ENCODE assay signal across 9 cellular contexts in the genomic region with DNA sequence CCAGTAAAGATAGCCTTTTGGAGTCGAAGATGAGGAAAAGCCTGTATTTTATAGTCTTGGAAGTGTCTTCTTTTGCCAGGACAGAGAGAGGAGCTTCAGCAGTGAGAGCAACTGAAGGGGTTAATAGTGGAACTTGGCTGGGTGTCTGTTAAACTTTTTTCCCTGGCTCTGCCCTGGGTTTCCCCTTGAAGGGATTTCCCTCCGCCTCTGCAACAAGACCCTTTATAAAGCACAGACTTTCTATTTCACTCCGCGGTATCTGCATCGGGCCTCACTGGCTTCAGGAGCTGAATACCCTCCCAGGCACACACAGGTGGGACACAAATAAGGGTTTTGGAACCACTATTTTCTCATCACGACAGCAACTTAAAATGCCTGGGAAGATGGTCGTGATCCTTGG. TPM values are rescaled to one million over a fixed set of nuclear protein-coding genes. Genes with fewer than 3 reads are reported as not detected.
DNase-seq lines count a peak whose midpoint lies in the region; ATAC-seq, FAIRE-seq and TF ChIP-seq lines count a peak whose summit lies in the region.
"Had no signal": no experiment of that assay in that cellular context is flagged by ENCODE, and none has a peak within 500 bp of the region (broad histone marks: within the 10 kb centered on the region; RNA-seq: fewer than 3 reads in every experiment).

Gene VCAM1, plus strand, starts transcription at position 253 of the 400 bp plus-strand sequence. Its CDS starts 119 bp downstream, at position 372.

- no peak within 1 kb of the TSS for H3K27ac Mint-ChIP-seq in MCF 10A (ENCODE audit: low read depth, unreplicated experiment)

- no peak within 1 kb of the TSS for H3K4me3 Mint-ChIP-seq in MCF 10A (ENCODE audit: unreplicated experiment)

- peak within 1 kb of the TSS; percentile 56 for H2AFZ ChIP-seq in mammary epithelial cell (ENCODE audit: low read depth, low read length)

- H3K9ac ChIP-seq in mammary epithelial cell (ENCODE audit: insufficient read depth, low read length): no peak within 1 kb of the TSS

- no peaks in the 10 kb centered on the region for H4K20me1 ChIP-seq in mammary epithelial cell (ENCODE audit: insufficient read depth, low read length)

- no peak within 1 kb of the TSS for H3K4me2 ChIP-seq in mammary epithelial cell (ENCODE audit: insufficient read depth, low read depth, low read length)
- H3K4me2 ChIP-seq: A549 had no signal

- no peaks in the 10 kb centered on the region for H3K36me3 ChIP-seq in breast epithelium
- H3K36me3 ChIP-seq in mammary epithelial cell (ENCODE audit: insufficient read depth, low read length): no peaks in the 10 kb centered on the region
- no peaks in the 10 kb centered on the region for H3K36me3 ChIP-seq in aorta (ENCODE audit: control insufficient read depth in 1 of 2, insufficient read depth in 2 of 2, low read length in 1 of 2)

- CTCF ChIA-PET in MCF 10A (lab: Yijun Ruan, JAX): no interaction called here
- CTCF ChIA-PET in mammary epithelial cell (lab: Charles Lee; ENCODE audit: low non-redundant PET): no interaction called here

- no peak for ATAC-seq in aorta (ENCODE audit: low FRiP score)
- ATAC-seq: A549 had no signal

- no peaks in the 10 kb centered on the region for H3K9me3 ChIP-seq in breast epithelium
- no peaks in the 10 kb centered on the region for H3K9me3 ChIP-seq in mammary epithelial cell (replicated peaks; ENCODE audit: insufficient read depth, low read length)
- H3K9me3 ChIP-seq in aorta (ENCODE audit: control insufficient read depth, low read length): no peaks in the 10 kb centered on the region
- H3K9me3 ChIP-seq: A549 had no signal

- TF ChIP-seq POLR2A in breast epithelium (IDR thresholded peaks at IDR 0.05) (no peak), GM12891 (IDR thresholded peaks at IDR 0.05; ENCODE audit: low read depth, low read length) (no peak)

- in situ Hi-C loops in mammary epithelial cell (cut with MboI; ENCODE audit: low sequenced_read_pairs in 2 of 2): no loop called here

- peaks cover 0 to 4% of the 10 kb centered on the region in 2 donors for H3K4me1 ChIP-seq in breast epithelium
- peaks cover 7% of the 10 kb centered on the region for H3K4me1 ChIP-seq in mammary epithelial cell (ENCODE audit: insufficient read depth, low read length)
- H3K4me1 ChIP-seq in aorta (ENCODE audit: control insufficient read depth in 1 of 2, insufficient read depth in 2 of 2, low read length in 2 of 2): peaks cover 1 to 5% of the 10 kb centered on the region in 2 donors

- peaks cover 8% of the 10 kb centered on the region for H3K4me1 Mint-ChIP-seq in MCF 10A (ENCODE audit: insufficient read depth, unreplicated experiment)

- TF ChIP-seq CTCF in breast epithelium (IDR thresholded peaks at IDR 0.05) (no peak), MCF 10A (IDR thresholded peaks at IDR 0.05; ENCODE audit: unreplicated experiment) (no peak), mammary epithelial cell (conservative IDR thresholded peaks at IDR 0.05 in 1 of 2, IDR thresholded peaks at IDR 0.05 in 1 of 2; ENCODE audit: extremely low read depth in 1 of 2, insufficient read depth in 1 of 2, low read depth in 1 of 2, low read length in 2 of 2) (no peak)

- POLR2A ChIA-PET in MCF 10A (lab: Yijun Ruan, JAX): no interaction called here

- H3K4me3 ChIP-seq in breast epithelium: peak within 1 kb of the TSS; percentile 19 to 52 (median 23)
- no peak within 1 kb of the TSS for H3K4me3 ChIP-seq in mammary epithelial cell (replicated peaks in 1 of 3; ENCODE audit: insufficient read depth in 1 of 3, low read depth in 2 of 3, low read length in 3 of 3)
- peak within 1 kb of the TSS; percentile 20 to 59 for H3K4me3 ChIP-seq in aorta (ENCODE audit: low read length in 2 of 2)
- H3K4me3 ChIP-seq: A549 had no signal

- H3K27me3 Mint-ChIP-seq in MCF 10A (ENCODE audit: insufficient read depth, unreplicated experiment): peaks cover under 1% of the 10 kb centered on the region

- 5% methylated on average over 6 of the region's 7 CpGs for WGBS in mammary epithelial cell (ENCODE audit: low coverage, missing lambda C conversion rate)
- 14 to 17% methylated on average over 7 of the region's 7 CpGs for WGBS in aorta, 2 donors

- H3K9me3 Mint-ChIP-seq in MCF 10A (ENCODE audit: unreplicated experiment): no peaks in the 10 kb centered on the region

- intact Hi-C loops in breast epithelium (cut with DNase I; ENCODE audit: low total_unique reads) (no loop called here), MCF 10A (cut with micrococcal nuclease) (no loop called here), mammary epithelial cell (cut with micrococcal nuclease) (no loop called here), aorta (cut with DNase I) (no loop called here)

- H3K27ac ChIP-seq in breast epithelium (peak within 1 kb of the TSS in 1 of 2 donors; percentile 59), mammary epithelial cell (ENCODE audit: insufficient read depth, low read depth, low read length) (no peak within 1 kb of the TSS), aorta (ENCODE audit: low read depth in 1 of 2, low read length in 2 of 2) (no peak within 1 kb of the TSS)
- H3K27ac ChIP-seq: A549 had no signal

- DNase-seq in breast epithelium (ENCODE audit: low spot score in 2 of 2): no peak
- DNase-seq in MCF 10A (ENCODE audit: unreplicated experiment): no peak
- DNase-seq in mammary epithelial cell: no peak
- no peak for DNase-seq in mesenteric fat pad (ENCODE audit: low spot score)
- no peak for DNase-seq in aorta
- no peak for DNase-seq in KG1 (lab: John Stamatoyannopoulos, UW)
- no peak for DNase-seq in GM12891 (ENCODE audit: insufficient read length, low spot score)
- no peak for DNase-seq in NCI-H748 treated with DMSO at 0.1 percent for 48 hours (lab: John Stamatoyannopoulos, UW)

- no peak for FAIRE-seq in GM12891 (lab: Jason Lieb, UNC)
- FAIRE-seq: A549 had no signal

- dilution Hi-C loops in mammary epithelial cell (cut with HindIII; ENCODE audit: low sequenced_read_pairs): no loop called here

- BruUV-seq in MCF 10A (replicated peaks; lab: Mats Ljungman, UMichigan) (no TSS peak), mammary epithelial cell (replicated peaks; lab: Mats Ljungman, UMichigan) (no TSS peak)

- H3K79me2 ChIP-seq in mammary epithelial cell (ENCODE audit: insufficient read depth, low read length): no peaks in the 10 kb centered on the region

- H3K36me3 Mint-ChIP-seq in MCF 10A (ENCODE audit: insufficient read depth, unreplicated experiment): no peaks in the 10 kb centered on the region

- no peaks in the 10 kb centered on the region for H3K27me3 ChIP-seq in breast epithelium
- no peaks in the 10 kb centered on the region for H3K27me3 ChIP-seq in mammary epithelial cell (ENCODE audit: insufficient read depth, low read length)
- no peaks in the 10 kb centered on the region for H3K27me3 ChIP-seq in aorta (ENCODE audit: control insufficient read depth in 1 of 2, insufficient read depth in 2 of 2, low read length in 1 of 2)

TF ChIP-seq in GM12891, 5 proteins besides CTCF, POLR2A, EP300 and RAD21:
- no peak for TF ChIP-seq POLR2AphosphoS5 (IDR thresholded peaks at IDR 0.05; ENCODE audit: low read depth, low read length)
- no peak for TF ChIP-seq SPI1 (IDR thresholded peaks at IDR 0.05; ENCODE audit: low read depth, low read length)
- no peak for TF ChIP-seq TAF1 (IDR thresholded peaks at IDR 0.05; ENCODE audit: low read depth, low read length)
- TF ChIP-seq PAX5 (IDR thresholded peaks at IDR 0.05; ENCODE audit: insufficient read depth, low read length, severe bottlenecking): no peak
- TF ChIP-seq POU2F2 (IDR thresholded peaks at IDR 0.05; ENCODE audit: low read depth, low read length): no peak

RNA-seq across cellular contexts. Expression of gene VCAM1, which starts in this region (rescaled TPM):
- total RNA-seq in breast epithelium (10 to 100 TPM in 2 of 3 donors, 1 to 10 TPM in 1; 8.5 to 12.3 (median 10.4) TPM), MCF 10A (2022) (not detected in 2 replicates), mammary epithelial cell (under 1 TPM in 1 of 2 donors, not detected in 1; 0.17 TPM), mesenteric fat pad (27.3 TPM), aorta (10 to 100 TPM; 27.8 to 78.8 TPM)
- polyA plus RNA-seq in mammary epithelial cell (not detected), aorta (10 to 100 TPM in 1 of 2 donors, 1 to 10 TPM in 1; 7.5 to 18.7 TPM)
- not detected for polyA minus RNA-seq in mammary epithelial cell
- polyA plus RNA-seq in GM12891 (2012; ENCODE audit: low read depth, missing spikeins): 1.7 TPM

Comparison
In these comparisons a context has a peak if more than half of its experiments do, and no peak if none do; other contexts are left out.
1. H3K4me3 ChIP-seq: peak in breast epithelium (3 of 3) and aorta (2 of 2); none in mammary epithelial cell (0 of 3).